Comparison of ENCODE assay signal across 1 cellular context in the genomic region with DNA sequence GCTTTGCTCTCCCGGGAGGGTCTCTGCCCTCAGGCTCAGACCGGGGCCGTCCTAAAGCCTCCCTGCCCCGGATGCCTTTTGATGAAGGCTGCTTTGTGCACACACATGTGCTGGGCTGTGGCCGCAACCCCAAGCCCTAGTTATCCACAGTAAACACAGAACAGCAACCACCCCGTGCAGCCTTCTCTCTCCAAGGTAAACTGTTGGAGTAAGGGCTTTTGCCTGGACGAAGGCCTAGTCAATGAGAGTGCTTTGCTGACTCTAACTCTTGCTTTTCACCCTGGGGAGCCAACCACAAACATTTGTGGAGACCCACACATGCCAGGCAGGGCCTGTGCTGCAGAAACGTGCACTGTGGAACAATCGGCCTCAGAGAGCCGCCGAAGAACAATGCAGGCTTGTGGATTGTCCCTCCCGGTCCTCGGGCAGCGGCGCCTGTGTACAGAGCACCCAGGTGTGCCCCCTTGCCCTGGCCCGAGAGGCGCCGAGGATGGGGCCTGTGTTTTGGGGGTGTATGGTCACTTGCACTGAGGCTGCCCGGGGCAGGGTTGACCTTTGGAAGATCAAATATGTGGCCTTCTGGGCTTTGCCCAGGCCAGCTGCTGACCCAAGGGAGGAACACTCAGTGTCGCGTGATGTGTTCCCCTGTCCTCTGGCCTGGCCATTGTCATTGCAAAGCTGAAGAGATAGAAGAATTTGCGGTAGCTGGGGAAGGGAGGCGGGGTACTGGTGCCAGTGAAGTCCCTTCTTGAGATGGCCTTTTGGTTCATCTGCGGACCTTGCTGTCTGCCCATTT.
TF ChIP-seq lines count a peak whose summit lies in the region.

No MANE protein-coding gene starts in this region.

TF ChIP-seq in HepG2, 621 proteins besides CTCF, POLR2A, EP300 and RAD21 (continued from another document and continues in another):
- no peak for TF ChIP-seq HBP1 (CRISPR knock-in tag; IDR thresholded peaks at IDR 0.05; ENCODE audit: low read depth)
- TF ChIP-seq, protein P1, sequence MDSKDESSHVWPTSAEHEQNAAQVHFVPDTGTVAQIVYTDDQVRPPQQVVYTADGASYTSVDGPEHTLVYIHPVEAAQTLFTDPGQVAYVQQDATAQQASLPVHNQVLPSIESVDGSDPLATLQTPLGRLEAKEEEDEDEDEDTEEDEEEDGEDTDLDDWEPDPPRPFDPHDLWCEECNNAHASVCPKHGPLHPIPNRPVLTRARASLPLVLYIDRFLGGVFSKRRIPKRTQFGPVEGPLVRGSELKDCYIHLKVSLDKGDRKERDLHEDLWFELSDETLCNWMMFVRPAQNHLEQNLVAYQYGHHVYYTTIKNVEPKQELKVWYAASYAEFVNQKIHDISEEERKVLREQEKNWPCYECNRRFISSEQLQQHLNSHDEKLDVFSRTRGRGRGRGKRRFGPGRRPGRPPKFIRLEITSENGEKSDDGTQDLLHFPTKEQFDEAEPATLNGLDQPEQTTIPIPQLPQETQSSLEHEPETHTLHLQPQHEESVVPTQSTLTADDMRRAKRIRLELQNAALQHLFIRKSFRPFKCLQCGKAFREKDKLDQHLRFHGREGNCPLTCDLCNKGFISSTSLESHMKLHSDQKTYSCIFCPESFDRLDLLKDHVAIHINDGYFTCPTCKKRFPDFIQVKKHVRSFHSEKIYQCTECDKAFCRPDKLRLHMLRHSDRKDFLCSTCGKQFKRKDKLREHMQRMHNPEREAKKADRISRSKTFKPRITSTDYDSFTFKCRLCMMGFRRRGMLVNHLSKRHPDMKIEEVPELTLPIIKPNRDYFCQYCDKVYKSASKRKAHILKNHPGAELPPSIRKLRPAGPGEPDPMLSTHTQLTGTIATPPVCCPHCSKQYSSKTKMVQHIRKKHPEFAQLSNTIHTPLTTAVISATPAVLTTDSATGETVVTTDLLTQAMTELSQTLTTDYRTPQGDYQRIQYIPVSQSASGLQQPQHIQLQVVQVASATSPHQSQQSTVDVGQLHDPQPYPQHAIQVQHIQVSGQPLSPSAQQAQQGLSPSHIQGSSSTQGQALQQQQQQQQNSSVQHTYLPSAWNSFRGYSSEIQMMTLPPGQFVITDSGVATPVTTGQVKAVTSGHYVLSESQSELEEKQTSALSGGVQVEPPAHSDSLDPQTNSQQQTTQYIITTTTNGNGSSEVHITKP (CRISPR knock-in tag; IDR thresholded peaks at IDR 0.05; ENCODE audit: low read depth): no peak
- peak; percentile 52; the same call in 1 of the 2 replicates for TF ChIP-seq HIVEP1 (CRISPR knock-in tag; IDR thresholded peaks at IDR 0.05)
- TF ChIP-seq ZNF350 (CRISPR knock-in tag; IDR thresholded peaks at IDR 0.05; ENCODE audit: borderline replicate concordance, low read depth): peak; percentile 61; the same call in 1 of the 2 replicates
- no peak; the same call in 1 of the 2 replicates for TF ChIP-seq MYPOP (CRISPR knock-in tag; IDR thresholded peaks at IDR 0.05)
- no peak for TF ChIP-seq ZNF432 (CRISPR knock-in tag; IDR thresholded peaks at IDR 0.05; ENCODE audit: borderline replicate concordance)
- peak; percentile 62; the same call in 1 of the 2 replicates for TF ChIP-seq ZFP1 (CRISPR knock-in tag; IDR thresholded peaks at IDR 0.05)
- TF ChIP-seq, protein P2, sequence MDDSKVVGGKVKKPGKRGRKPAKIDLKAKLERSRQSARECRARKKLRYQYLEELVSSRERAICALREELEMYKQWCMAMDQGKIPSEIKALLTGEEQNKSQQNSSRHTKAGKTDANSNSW (CRISPR knock-in tag; IDR thresholded peaks at IDR 0.05; ENCODE audit: borderline replicate concordance): no peak
- no peak for TF ChIP-seq ZNF124 (CRISPR knock-in tag; IDR thresholded peaks at IDR 0.05)
- no peak for TF ChIP-seq ZNF354B (CRISPR knock-in tag; IDR thresholded peaks at IDR 0.05)
- 0 out of 2 replicates have a peak, but pooled peaks have one; percentile 56 for TF ChIP-seq ZNF761 (CRISPR knock-in tag; conservative IDR thresholded peaks at IDR 0.05)
- TF ChIP-seq BATF2 (CRISPR knock-in tag; IDR thresholded peaks at IDR 0.05): no peak
- peak; percentile 71 for TF ChIP-seq HOXD1 (CRISPR knock-in tag; IDR thresholded peaks at IDR 0.05)
- peak; percentile 60; the same call in 1 of the 2 replicates for TF ChIP-seq BCL6 (CRISPR knock-in tag; IDR thresholded peaks at IDR 0.05)
- TF ChIP-seq, protein P3, sequence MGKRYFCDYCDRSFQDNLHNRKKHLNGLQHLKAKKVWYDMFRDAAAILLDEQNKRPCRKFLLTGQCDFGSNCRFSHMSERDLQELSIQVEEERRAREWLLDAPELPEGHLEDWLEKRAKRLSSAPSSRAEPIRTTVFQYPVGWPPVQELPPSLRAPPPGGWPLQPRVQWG (CRISPR knock-in tag; IDR thresholded peaks at IDR 0.05; ENCODE audit: borderline replicate concordance, low read depth): no peak
- no peak for TF ChIP-seq ZNF746 (CRISPR knock-in tag; IDR thresholded peaks at IDR 0.05)
- TF ChIP-seq, protein P4, sequence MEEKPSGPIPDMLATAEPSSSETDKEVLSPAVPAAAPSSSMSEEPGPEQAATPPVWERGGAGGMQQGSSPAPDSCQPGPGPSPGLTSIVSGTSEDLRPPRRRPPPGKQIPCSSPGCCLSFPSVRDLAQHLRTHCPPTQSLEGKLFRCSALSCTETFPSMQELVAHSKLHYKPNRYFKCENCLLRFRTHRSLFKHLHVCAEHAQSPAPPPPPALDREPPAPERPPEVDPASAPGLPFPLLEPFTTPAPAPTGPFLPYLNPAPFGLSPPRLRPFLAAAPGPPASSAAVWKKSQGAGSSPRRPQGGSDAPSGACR (CRISPR knock-in tag; IDR thresholded peaks at IDR 0.05): no peak
- TF ChIP-seq SKI (IDR thresholded peaks at IDR 0.05; ENCODE audit: partially characterized antibody): peak; percentile 49
- no peak; the same call in 1 of the 2 replicates for TF ChIP-seq ZNF784 (CRISPR knock-in tag; IDR thresholded peaks at IDR 0.05; ENCODE audit: borderline replicate concordance)
- TF ChIP-seq RFXAP (CRISPR knock-in tag; IDR thresholded peaks at IDR 0.05; ENCODE audit: borderline replicate concordance): peak; percentile 91
- TF ChIP-seq ZNF619 (CRISPR knock-in tag; IDR thresholded peaks at IDR 0.05): 0 out of 2 replicates have a peak, but pooled peaks have one; percentile 58
- TF ChIP-seq HNRNPL (IDR thresholded peaks at IDR 0.05; ENCODE audit: low read depth, low read length): peak; percentile 100
- no peak for TF ChIP-seq EHMT2 (IDR thresholded peaks at IDR 0.05; ENCODE audit: borderline replicate concordance, low read depth, low read length)
- no peak for TF ChIP-seq KAT7 (CRISPR knock-in tag; IDR thresholded peaks at IDR 0.05; ENCODE audit: borderline replicate concordance)
- peak; percentile 82; the same call in 1 of the 2 replicates for TF ChIP-seq SMYD3 (CRISPR knock-in tag; IDR thresholded peaks at IDR 0.05)
- peak; percentile 44 for TF ChIP-seq HNRNPLL (IDR thresholded peaks at IDR 0.05; ENCODE audit: low read depth, low read length, poor library complexity, severe bottlenecking)
- TF ChIP-seq ZEB1 (IDR thresholded peaks at IDR 0.05; ENCODE audit: insufficient replicate concordance, low read depth): peak; percentile 80
- no peak for TF ChIP-seq U2AF2 (IDR thresholded peaks at IDR 0.05; ENCODE audit: low read depth, low read length)
- TF ChIP-seq, protein P5, sequence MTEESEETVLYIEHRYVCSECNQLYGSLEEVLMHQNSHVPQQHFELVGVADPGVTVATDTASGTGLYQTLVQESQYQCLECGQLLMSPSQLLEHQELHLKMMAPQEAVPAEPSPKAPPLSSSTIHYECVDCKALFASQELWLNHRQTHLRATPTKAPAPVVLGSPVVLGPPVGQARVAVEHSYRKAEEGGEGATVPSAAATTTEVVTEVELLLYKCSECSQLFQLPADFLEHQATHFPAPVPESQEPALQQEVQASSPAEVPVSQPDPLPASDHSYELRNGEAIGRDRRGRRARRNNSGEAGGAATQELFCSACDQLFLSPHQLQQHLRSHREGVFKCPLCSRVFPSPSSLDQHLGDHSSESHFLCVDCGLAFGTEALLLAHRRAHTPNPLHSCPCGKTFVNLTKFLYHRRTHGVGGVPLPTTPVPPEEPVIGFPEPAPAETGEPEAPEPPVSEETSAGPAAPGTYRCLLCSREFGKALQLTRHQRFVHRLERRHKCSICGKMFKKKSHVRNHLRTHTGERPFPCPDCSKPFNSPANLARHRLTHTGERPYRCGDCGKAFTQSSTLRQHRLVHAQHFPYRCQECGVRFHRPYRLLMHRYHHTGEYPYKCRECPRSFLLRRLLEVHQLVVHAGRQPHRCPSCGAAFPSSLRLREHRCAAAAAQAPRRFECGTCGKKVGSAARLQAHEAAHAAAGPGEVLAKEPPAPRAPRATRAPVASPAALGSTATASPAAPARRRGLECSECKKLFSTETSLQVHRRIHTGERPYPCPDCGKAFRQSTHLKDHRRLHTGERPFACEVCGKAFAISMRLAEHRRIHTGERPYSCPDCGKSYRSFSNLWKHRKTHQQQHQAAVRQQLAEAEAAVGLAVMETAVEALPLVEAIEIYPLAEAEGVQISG (CRISPR knock-in tag; IDR thresholded peaks at IDR 0.05): peak; percentile 69
- TF ChIP-seq ZFP36 (IDR thresholded peaks at IDR 0.05; ENCODE audit: borderline replicate concordance, low read depth, low read length, partially characterized antibody): no peak
- no peak for TF ChIP-seq KLF13 (CRISPR knock-in tag; IDR thresholded peaks at IDR 0.05)
- peak; percentile 94; the same call in 1 of the 2 replicates for TF ChIP-seq FOXJ3 (CRISPR knock-in tag; IDR thresholded peaks at IDR 0.05; ENCODE audit: borderline replicate concordance)
- 0 out of 3 replicates have a peak, but pooled peaks have one; percentile 23 for TF ChIP-seq MXI1 (IDR thresholded peaks at IDR 0.05; ENCODE audit: borderline replicate concordance, low read depth, low read length)
- no peak for TF ChIP-seq ZNF569 (CRISPR knock-in tag; IDR thresholded peaks at IDR 0.05; ENCODE audit: borderline replicate concordance)
- no peak for TF ChIP-seq FOXA1 (IDR thresholded peaks at IDR 0.05)
- TF ChIP-seq FOXA1 (CRISPR knock-in tag; IDR thresholded peaks at IDR 0.05): peak; percentile 68
- peak; percentile 52 for TF ChIP-seq ZNF281 (CRISPR knock-in tag; IDR thresholded peaks at IDR 0.05; ENCODE audit: borderline replicate concordance)
- TF ChIP-seq TBX3 (IDR thresholded peaks at IDR 0.05; ENCODE audit: borderline replicate concordance): peak; percentile 44; the same call in 1 of the 2 replicates
- TF ChIP-seq ELF3 (CRISPR knock-in tag; IDR thresholded peaks at IDR 0.05): no peak
- TF ChIP-seq, protein P6, sequence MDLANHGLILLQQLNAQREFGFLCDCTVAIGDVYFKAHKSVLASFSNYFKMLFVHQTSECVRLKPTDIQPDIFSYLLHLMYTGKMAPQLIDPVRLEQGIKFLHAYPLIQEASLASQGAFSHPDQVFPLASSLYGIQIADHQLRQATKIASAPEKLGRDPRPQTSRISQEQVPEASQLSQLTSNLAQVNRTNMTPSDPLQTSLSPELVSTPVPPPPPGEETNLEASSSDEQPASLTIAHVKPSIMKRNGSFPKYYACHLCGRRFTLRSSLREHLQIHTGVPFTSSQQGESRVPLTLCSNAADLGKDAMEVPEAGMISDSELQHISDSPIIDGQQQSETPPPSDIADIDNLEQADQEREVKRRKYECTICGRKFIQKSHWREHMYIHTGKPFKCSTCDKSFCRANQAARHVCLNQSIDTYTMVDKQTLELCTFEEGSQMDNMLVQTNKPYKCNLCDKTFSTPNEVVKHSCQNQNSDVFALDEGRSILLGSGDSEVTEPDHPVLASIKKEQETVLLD (CRISPR knock-in tag; IDR thresholded peaks at IDR 0.05; ENCODE audit: low read depth): peak; percentile 32; the same call in 1 of the 2 replicates
- TF ChIP-seq SNRNP70 (IDR thresholded peaks at IDR 0.05; ENCODE audit: low read depth, low read length): no peak
- peak; percentile 68 for TF ChIP-seq ZNF777 (CRISPR knock-in tag; IDR thresholded peaks at IDR 0.05)
- peak; percentile 23; the same call in 1 of the 2 replicates for TF ChIP-seq NFATC3 (CRISPR knock-in tag; IDR thresholded peaks at IDR 0.05)
